In the genomic region with DNA sequence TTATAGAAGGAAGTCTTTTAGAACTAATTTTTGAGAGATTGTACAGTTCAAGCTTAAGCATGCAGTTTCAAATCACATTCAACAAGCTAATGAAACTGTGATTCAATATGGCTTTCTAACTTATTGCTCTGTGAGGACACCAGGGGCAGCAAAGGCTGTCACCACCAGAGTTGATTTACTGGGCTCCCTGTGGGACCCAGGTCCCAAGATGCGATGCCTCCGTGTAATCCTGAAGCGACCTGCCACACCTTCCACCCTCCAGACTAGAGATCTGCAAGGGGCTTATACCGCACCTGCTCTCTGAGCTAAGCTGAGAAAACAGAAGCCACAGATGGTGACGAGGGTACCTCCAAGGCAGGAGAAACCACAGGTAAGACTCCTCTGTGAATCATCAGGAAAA, we compare ENCODE assay signal across 33 cellular contexts. TPM values are rescaled to one million over a fixed set of nuclear protein-coding genes. Genes with fewer than 3 reads are reported as not detected.
"Had no signal": no experiment of that assay in that cellular context is flagged by ENCODE, and none has a peak within 500 bp of the region (broad histone marks: within the 10 kb centered on the region; RNA-seq: fewer than 3 reads in every experiment).

No MANE protein-coding gene starts in this region.

- H3K36me3 ChIP-seq: cardiac muscle cell, Peyer's patch, SJSA1 had no signal

- DNase-seq: activated B cell treated with CpG ODN at 0.5 μM for 24 hours; activated CD4-positive, alpha-beta memory T cell treated with anti-CD3 and anti-CD28 coated beads, Interleukin-2, amount 10 ng/mL, durations not matched to agents 7 days and 5 days; activated CD4-positive, alpha-beta T cell treated with anti-CD3 and anti-CD28 coated beads for 1 hour; activated CD4-positive, alpha-beta T cell treated with anti-CD3 and anti-CD28 coated beads, Interleukin-2, amount 10 ng/mL, durations not matched to agents 7 days and 5 days; activated gamma-delta T cell; activated naive CD4-positive, alpha-beta T cell treated with anti-CD3 and anti-CD28 coated beads for 36 hours; activated T-cell treated with anti-CD3 and anti-CD28 coated beads for 4 hours; activated T-cell treated with anti-CD3 and anti-CD28 coated beads, Interleukin-2, amount 50 U/mL, for 48 hours; amygdala; KG1; NCI-H1048; NCI-H146; NCI-H187 treated with DMSO at 0.1 percent for 48 hours; NCI-H2081 treated with DMSO at 0.1 percent for 48 hours; NCI-H226; NCI-H526; NCI-H82; NK-92 treated with Interleukin-12 subunit alpha and Interleukin-12 subunit beta, amount 100 ng/mL, for 24 hours; OCI-M1; Peyer's patch; SHP77 had no signal

- H3K27ac Mint-ChIP-seq: activated B cell treated with CpG ODN at 0.5 μM for 24 hours; activated CD4-positive, alpha-beta memory T cell treated with anti-CD3 and anti-CD28 coated beads, Interleukin-2, amount 10 ng/mL, durations not matched to agents 7 days and 5 days; activated CD4-positive, alpha-beta T cell treated with anti-CD3 and anti-CD28 coated beads, Interleukin-2, amount 10 ng/mL, durations not matched to agents 7 days and 5 days; activated naive CD4-positive, alpha-beta T cell treated with anti-CD3 and anti-CD28 coated beads for 36 hours; activated naive CD8-positive, alpha-beta T cell; activated T-helper 17 cell treated with anti-CD3 and anti-CD28 coated beads, Interleukin-2, amount 50 U/mL, for 72 hours; brain; T-helper 1 cell treated with Interleukin-12 subunit alpha and Interleukin-12 subunit beta and Interleukin-4 antibody, amounts not matched to agents 30 μg/mL and 1 μg/mL, for 36 hours had no signal

- H3K4me1 Mint-ChIP-seq: activated B cell treated with CpG ODN at 0.5 μM for 24 hours; activated CD4-positive, alpha-beta memory T cell treated with anti-CD3 and anti-CD28 coated beads, Interleukin-2, amount 10 ng/mL, durations not matched to agents 7 days and 5 days; activated CD4-positive, alpha-beta T cell treated with anti-CD3 and anti-CD28 coated beads, Interleukin-2, amount 10 ng/mL, durations not matched to agents 7 days and 5 days; activated T-helper 17 cell treated with anti-CD3 and anti-CD28 coated beads, Interleukin-2, amount 50 U/mL, for 72 hours; brain had no signal

- H3K36me3 Mint-ChIP-seq: brain had no signal

- H3K9me3 Mint-ChIP-seq: activated B cell treated with CpG ODN at 0.5 μM for 24 hours; activated CD4-positive, alpha-beta memory T cell treated with anti-CD3 and anti-CD28 coated beads, Interleukin-2, amount 10 ng/mL, durations not matched to agents 7 days and 5 days; activated CD4-positive, alpha-beta T cell treated with anti-CD3 and anti-CD28 coated beads, Interleukin-2, amount 10 ng/mL, durations not matched to agents 7 days and 5 days; activated naive CD4-positive, alpha-beta T cell treated with anti-CD3 and anti-CD28 coated beads for 36 hours; activated T-helper 17 cell treated with anti-CD3 and anti-CD28 coated beads, Interleukin-2, amount 50 U/mL, for 72 hours; T-helper 1 cell treated with Interleukin-12 subunit alpha and Interleukin-12 subunit beta and Interleukin-4 antibody, amounts not matched to agents 30 μg/mL and 1 μg/mL, for 36 hours had no signal

- H3K9me3 ChIP-seq: Peyer's patch, SJSA1 had no signal

- ATAC-seq: activated T-helper 17 cell treated with anti-CD3 and anti-CD28 coated beads, Interleukin-2, amount 50 U/mL, for 72 hours had no signal

- H3K27ac ChIP-seq: cardiac muscle cell, Peyer's patch, RWPE1, SJSA1 had no signal

- H3K4me3 Mint-ChIP-seq: activated B cell treated with CpG ODN at 0.5 μM for 24 hours; activated CD4-positive, alpha-beta memory T cell treated with anti-CD3 and anti-CD28 coated beads, Interleukin-2, amount 10 ng/mL, durations not matched to agents 7 days and 5 days; activated CD4-positive, alpha-beta T cell treated with anti-CD3 and anti-CD28 coated beads, Interleukin-2, amount 10 ng/mL, durations not matched to agents 7 days and 5 days; activated naive CD4-positive, alpha-beta T cell treated with anti-CD3 and anti-CD28 coated beads for 36 hours; activated naive CD8-positive, alpha-beta T cell; activated T-helper 17 cell treated with anti-CD3 and anti-CD28 coated beads, Interleukin-2, amount 50 U/mL, for 72 hours; brain; T-helper 1 cell treated with Interleukin-12 subunit alpha and Interleukin-12 subunit beta and Interleukin-4 antibody, amounts not matched to agents 30 μg/mL and 1 μg/mL, for 36 hours had no signal

- H3K4me1 ChIP-seq: Peyer's patch, SJSA1 had no signal

- H3K27me3 Mint-ChIP-seq: activated CD4-positive, alpha-beta memory T cell treated with anti-CD3 and anti-CD28 coated beads, Interleukin-2, amount 10 ng/mL, durations not matched to agents 7 days and 5 days; activated CD4-positive, alpha-beta T cell treated with anti-CD3 and anti-CD28 coated beads, Interleukin-2, amount 10 ng/mL, durations not matched to agents 7 days and 5 days; brain had no signal

- H3K27me3 ChIP-seq: cardiac muscle cell, Peyer's patch had no signal

- H3K4me3 ChIP-seq: cardiac muscle cell, Peyer's patch, SJSA1 had no signal

RNA-seq across cellular contexts. Expression of a gene that starts 0.9 kb away (rescaled TPM):
- total RNA-seq: activated B cell treated with CpG ODN at 0.5 μM for 24 hours; activated CD4-positive, alpha-beta memory T cell treated with anti-CD3 and anti-CD28 coated beads, Interleukin-2, amount 10 ng/mL, durations not matched to agents 7 days and 5 days; activated CD4-positive, alpha-beta T cell treated with anti-CD3 and anti-CD28 coated beads, Interleukin-2, amount 10 ng/mL, durations not matched to agents 7 days and 5 days; activated CD8-positive, alpha-beta memory T cell treated with anti-CD3 and anti-CD28 coated beads for 36 hours; activated naive CD4-positive, alpha-beta T cell treated with anti-CD3 and anti-CD28 coated beads for 36 hours; activated T-helper 17 cell treated with anti-CD3 and anti-CD28 coated beads, Interleukin-2, amount 50 U/mL, for 72 hours; astrocyte; cardiac muscle cell; LHCN-M2; M059J; NCI-H460; Peyer's patch; SJSA1 had no signal
- polyA plus RNA-seq: cardiac muscle cell had no signal

RNA-seq across cellular contexts. Expression of a gene that starts 20.3 kb away (rescaled TPM):
- total RNA-seq: activated B cell treated with CpG ODN at 0.5 μM for 24 hours; activated CD4-positive, alpha-beta memory T cell treated with anti-CD3 and anti-CD28 coated beads, Interleukin-2, amount 10 ng/mL, durations not matched to agents 7 days and 5 days; activated CD4-positive, alpha-beta T cell treated with anti-CD3 and anti-CD28 coated beads, Interleukin-2, amount 10 ng/mL, durations not matched to agents 7 days and 5 days; activated CD8-positive, alpha-beta memory T cell treated with anti-CD3 and anti-CD28 coated beads for 36 hours; activated naive CD4-positive, alpha-beta T cell treated with anti-CD3 and anti-CD28 coated beads for 36 hours; activated T-helper 17 cell treated with anti-CD3 and anti-CD28 coated beads, Interleukin-2, amount 50 U/mL, for 72 hours; astrocyte; LHCN-M2; M059J; NCI-H460; Peyer's patch; SJSA1 had no signal
- polyA plus RNA-seq: cardiac muscle cell had no signal

RNA-seq across cellular contexts. Expression of a gene that starts 28.1 kb away (rescaled TPM):
- total RNA-seq: activated B cell treated with CpG ODN at 0.5 μM for 24 hours; activated CD4-positive, alpha-beta memory T cell treated with anti-CD3 and anti-CD28 coated beads, Interleukin-2, amount 10 ng/mL, durations not matched to agents 7 days and 5 days; activated CD4-positive, alpha-beta T cell treated with anti-CD3 and anti-CD28 coated beads, Interleukin-2, amount 10 ng/mL, durations not matched to agents 7 days and 5 days; activated CD8-positive, alpha-beta memory T cell treated with anti-CD3 and anti-CD28 coated beads for 36 hours; activated naive CD4-positive, alpha-beta T cell treated with anti-CD3 and anti-CD28 coated beads for 36 hours; activated T-helper 17 cell treated with anti-CD3 and anti-CD28 coated beads, Interleukin-2, amount 50 U/mL, for 72 hours; astrocyte; cardiac muscle cell; LHCN-M2; M059J; NCI-H460; Peyer's patch; SJSA1 had no signal
- polyA plus RNA-seq: cardiac muscle cell had no signal

RNA-seq across cellular contexts. Expression of a gene that starts 37.4 kb away (rescaled TPM):
- total RNA-seq: activated B cell treated with CpG ODN at 0.5 μM for 24 hours; activated CD4-positive, alpha-beta memory T cell treated with anti-CD3 and anti-CD28 coated beads, Interleukin-2, amount 10 ng/mL, durations not matched to agents 7 days and 5 days; activated CD4-positive, alpha-beta T cell treated with anti-CD3 and anti-CD28 coated beads, Interleukin-2, amount 10 ng/mL, durations not matched to agents 7 days and 5 days; activated CD8-positive, alpha-beta memory T cell treated with anti-CD3 and anti-CD28 coated beads for 36 hours; activated naive CD4-positive, alpha-beta T cell treated with anti-CD3 and anti-CD28 coated beads for 36 hours; activated T-helper 17 cell treated with anti-CD3 and anti-CD28 coated beads, Interleukin-2, amount 50 U/mL, for 72 hours; astrocyte; cardiac muscle cell; LHCN-M2; M059J; NCI-H460; Peyer's patch; SJSA1 had no signal
- polyA plus RNA-seq: cardiac muscle cell had no signal
